8 cellular contexts compared by ENCODE assay signal in genomic region chr5:180208435-180209081, GRCh38. TPM values are rescaled to one million over a fixed set of nuclear protein-coding genes. Genes with fewer than 3 reads are reported as not detected.
DNase-seq lines count a peak whose midpoint lies in the region; ATAC-seq and TF ChIP-seq lines count a peak whose summit lies in the region.

No MANE protein-coding gene starts in this region.

- H3K9ac ChIP-seq in smooth muscle cell (ENCODE audit: low read depth) = no peak overlapping the region

- POLR2A ChIA-PET in activated CD4-positive, alpha-beta T cell treated with anti-CD3 and anti-CD28 coated beads for 36 hours (lab: Charles Lee) = no interaction called here

- peak overlapping the region; percentile 82 for H3K4me2 ChIP-seq in smooth muscle cell

- H3K4me3 ChIP-seq in right atrium auricular region (peak overlapping the region; percentile 21 to 41), smooth muscle cell (peak overlapping the region; percentile 50)

- no peaks in the 10 kb centered on the region for H3K36me3 Mint-ChIP-seq in activated CD4-positive, alpha-beta T cell treated with anti-CD3 and anti-CD28 coated beads for 36 hours (ENCODE audit: low read depth)
- H3K36me3 Mint-ChIP-seq in activated T-cell treated with anti-CD3 and anti-CD28 coated beads, Interleukin-2, amount 50 U/mL, for 72 hours (ENCODE audit: insufficient read depth in 2 of 2) = no peaks in the 10 kb centered on the region

- peaks cover 0 to 14% of the 10 kb centered on the region in 2 donors for H3K4me1 ChIP-seq in right atrium auricular region
- H3K4me1 ChIP-seq in smooth muscle cell (ENCODE audit: low read depth) = no peaks in the 10 kb centered on the region

- H3F3A ChIP-seq in smooth muscle cell (ENCODE audit: low read depth) = no peaks in the 10 kb centered on the region

- peak; percentile 50 for ATAC-seq in activated CD4-positive, alpha-beta T cell treated with anti-CD3 and anti-CD28 coated beads for 36 hours
- peak; percentile 34 for ATAC-seq in HG03159 (IDR thresholded peaks at IDR 0.05; ENCODE audit: unreplicated experiment)
- ATAC-seq in activated T-cell treated with anti-CD3 and anti-CD28 coated beads, Interleukin-2, amount 50 U/mL, for 72 hours (replicated peaks in 1 of 2) = peak; percentile 40 to 49

- H3K27me3 ChIP-seq in right atrium auricular region = peaks cover 0 to 14% of the 10 kb centered on the region in 2 donors
- peaks cover 10% of the 10 kb centered on the region for H3K27me3 ChIP-seq in smooth muscle cell (ENCODE audit: low read depth)

- H3K9me3 ChIP-seq in right atrium auricular region (no peaks in the 10 kb centered on the region), smooth muscle cell (replicated peaks; ENCODE audit: low read depth) (no peaks in the 10 kb centered on the region)

- no peaks in the 10 kb centered on the region for H3K36me3 ChIP-seq in right atrium auricular region
- no peaks in the 10 kb centered on the region for H3K36me3 ChIP-seq in smooth muscle cell (ENCODE audit: low read depth)

- no peaks in the 10 kb centered on the region for H4K20me1 ChIP-seq in smooth muscle cell (ENCODE audit: low read depth)

- TF ChIP-seq CTCF in right atrium auricular region (IDR thresholded peaks at IDR 0.05) (no peak), smooth muscle cell (IDR thresholded peaks at IDR 0.05; ENCODE audit: borderline replicate concordance, insufficient read depth, poor library complexity, severe bottlenecking) (peak; percentile 9)

- H3K27ac Mint-ChIP-seq in activated CD4-positive, alpha-beta T cell treated with anti-CD3 and anti-CD28 coated beads for 36 hours = no peak overlapping the region
- no peak overlapping the region for H3K27ac Mint-ChIP-seq in activated T-cell treated with anti-CD3 and anti-CD28 coated beads, Interleukin-2, amount 50 U/mL, for 72 hours

- H2AFZ ChIP-seq in smooth muscle cell (ENCODE audit: low read depth) = no peak overlapping the region

- no peak overlapping the region for H3K27ac ChIP-seq in right atrium auricular region
- H3K27ac ChIP-seq in smooth muscle cell (ENCODE audit: low read depth) = no peak overlapping the region

- H3K9me3 Mint-ChIP-seq in activated CD4-positive, alpha-beta T cell treated with anti-CD3 and anti-CD28 coated beads for 36 hours (ENCODE audit: low read depth) = no peaks in the 10 kb centered on the region
- no peaks in the 10 kb centered on the region for H3K9me3 Mint-ChIP-seq in activated T-cell treated with anti-CD3 and anti-CD28 coated beads, Interleukin-2, amount 50 U/mL, for 72 hours

- peak; percentile 45 for DNase-seq in activated CD4-positive, alpha-beta T cell treated with anti-CD3 and anti-CD28 coated beads for 36 hours
- no peak for DNase-seq in activated CD4-positive, alpha-beta T cell treated with anti-CD3 and anti-CD28 coated beads, Interleukin-2, amount 50 U/mL, for 4 hours
- DNase-seq in activated T-cell treated with anti-CD3 and anti-CD28 coated beads, Interleukin-2, amount 50 U/mL, for 72 hours = peak; percentile 15 to 22
- DNase-seq in right atrium auricular region (ENCODE audit: low spot score) = no peak
- DNase-seq in smooth muscle cell (lab: John Stamatoyannopoulos, UW; ENCODE audit: unreplicated experiment) = no peak
- DNase-seq in putamen (ENCODE audit: low spot score) = no peak
- no peak for DNase-seq in ureter (ENCODE audit: low spot score)

- WGBS in smooth muscle cell (ENCODE audit: low lambda C conversion rate) = 13% methylated on average over 35 of the region's 65 CpGs

- H3K79me2 ChIP-seq in smooth muscle cell (ENCODE audit: low read depth) = no peaks in the 10 kb centered on the region

- intact Hi-C loops in activated CD4-positive, alpha-beta T cell treated with anti-CD3 and anti-CD28 coated beads for 36 hours (cut with DNase I, micrococcal nuclease) = loop anchor here (1.0 kb wide), 1 partner anchor 81 kb away; no protein-coding TSS in a partner anchor

- CTCF ChIA-PET in activated CD4-positive, alpha-beta T cell treated with anti-CD3 and anti-CD28 coated beads for 36 hours (lab: Charles Lee) = interaction anchor here (0.6 to 2.9 kb wide), 13 partner anchors 9 to 651 kb away, joined by 3 to 15 read pairs (median 3); no protein-coding TSS in a partner anchor

- peaks cover 40% of the 10 kb centered on the region for H3K27me3 Mint-ChIP-seq in activated CD4-positive, alpha-beta T cell treated with anti-CD3 and anti-CD28 coated beads for 36 hours
- H3K27me3 Mint-ChIP-seq in activated T-cell treated with anti-CD3 and anti-CD28 coated beads, Interleukin-2, amount 50 U/mL, for 72 hours (ENCODE audit: low read depth) = peaks cover 54% of the 10 kb centered on the region

- peaks cover 8% of the 10 kb centered on the region for H3K4me1 Mint-ChIP-seq in activated CD4-positive, alpha-beta T cell treated with anti-CD3 and anti-CD28 coated beads for 36 hours
- peaks cover 12% of the 10 kb centered on the region for H3K4me1 Mint-ChIP-seq in activated T-cell treated with anti-CD3 and anti-CD28 coated beads, Interleukin-2, amount 50 U/mL, for 72 hours (ENCODE audit: low read depth)

- H3K4me3 Mint-ChIP-seq in activated CD4-positive, alpha-beta T cell treated with anti-CD3 and anti-CD28 coated beads for 36 hours = peak overlapping the region; percentile 25
- H3K4me3 Mint-ChIP-seq in activated T-cell treated with anti-CD3 and anti-CD28 coated beads, Interleukin-2, amount 50 U/mL, for 72 hours = peak overlapping the region; percentile 14 to 75

RNA-seq across cellular contexts. Expression of gene RASGEF1C, which starts 0.5 kb away (rescaled TPM):
- total RNA-seq in activated CD4-positive, alpha-beta T cell treated with anti-CD3 and anti-CD28 coated beads for 36 hours = not detected
- not detected for total RNA-seq in activated T-cell treated with anti-CD3 and anti-CD28 coated beads, Interleukin-2, amount 50 U/mL, for 72 hours
- total RNA-seq in right atrium auricular region (under 1 TPM; 0.55 to 0.67 TPM), smooth muscle cell (0.81 TPM in 1 of 2 replicates, not detected in the other), ureter (not detected)
- polyA plus RNA-seq in smooth muscle cell = 0.14 and 0.25 TPM in 2 replicates

Comparison
In these comparisons a context has a peak if more than half of its experiments do, and no peak if none do; other contexts are left out.
1. DNase-seq: peak in activated CD4-positive, alpha-beta T cell treated with anti-CD3 and anti-CD28 coated beads for 36 hours (single experiment) and activated T-cell treated with anti-CD3 and anti-CD28 coated beads, Interleukin-2, amount 50 U/mL, for 72 hours (2 of 2); none in activated CD4-positive, alpha-beta T cell treated with anti-CD3 and anti-CD28 coated beads, Interleukin-2, amount 50 U/mL, for 4 hours (0 of 2), right atrium auricular region (single experiment), smooth muscle cell (single experiment), putamen (single experiment) and ureter (single experiment).
2. Peak in every context shown above with its lines, with median percentiles within 50 percentile points of each other: ATAC-seq.